Comparison of ENCODE assay signal across 9 cellular contexts in genomic region chr21:35563885-35564451, GRCh38.
A peak's percentile ranks its signal among the peaks of the same experiment; 100 is the strongest.
DNase-seq lines count a peak whose midpoint lies in the region; FAIRE-seq and TF ChIP-seq lines count a peak whose summit lies in the region.
"Had no signal": no experiment of that assay in that cellular context is flagged by ENCODE, and none has a peak within 500 bp of the region (broad histone marks: within the 10 kb centered on the region; RNA-seq: fewer than 3 reads in every experiment).

No MANE protein-coding gene starts in this region.

- peak overlapping the region; percentile 11; the same call in 1 of the 2 replicates for H3K4me3 ChIP-seq in BLaER1
- no peak overlapping the region for H3K4me3 ChIP-seq in duodenal mucosa (ENCODE audit: low read depth in 1 of 2, low read length in 2 of 2)
- H3K4me3 ChIP-seq in neural cell (ENCODE audit: low read length): peak overlapping the region; percentile 12

- H4K20me1 ChIP-seq in BLaER1 (no peaks in the 10 kb centered on the region), neural cell (ENCODE audit: insufficient read depth) (no peaks in the 10 kb centered on the region)

- TF ChIP-seq RAD21 in neural cell (conservative IDR thresholded peaks at IDR 0.05): no peak

- TF ChIP-seq EP300 in neural cell (conservative IDR thresholded peaks at IDR 0.05; ENCODE audit: poor library complexity, severe bottlenecking): no peak

- DNase-seq in NCI-H2081 (lab: John Stamatoyannopoulos, UW) (peak; percentile 27 to 69), NCI-H1048 (lab: John Stamatoyannopoulos, UW) (no peak), RCC 7860 (ENCODE audit: low spot score) (no peak), HuH-7 (ENCODE audit: low spot score) (no peak), DMS53 treated with DMSO at 0.1 percent for 48 hours (lab: John Stamatoyannopoulos, UW; ENCODE audit: unreplicated experiment) (no peak)
- DNase-seq: activated naive CD4-positive, alpha-beta T cell treated with anti-CD3 and anti-CD28 coated beads for 36 hours had no signal

- H3K9me3 ChIP-seq in BLaER1 (no peaks in the 10 kb centered on the region), duodenal mucosa (ENCODE audit: control insufficient read depth in 1 of 2, low read length in 2 of 2) (no peaks in the 10 kb centered on the region), neural cell (ENCODE audit: low read length) (no peaks in the 10 kb centered on the region)

- H3K9ac ChIP-seq in BLaER1 (peak overlapping the region; percentile 23; the same call in 1 of the 2 replicates), duodenal mucosa (ENCODE audit: low read depth in 1 of 2, low read length in 2 of 2) (no peak overlapping the region), neural cell (ENCODE audit: low read length) (no peak overlapping the region)

- H2AFZ ChIP-seq in neural cell (ENCODE audit: low read depth, low read length): no peak overlapping the region

- H3K4me2 ChIP-seq in BLaER1: peak overlapping the region; percentile 88
- no peak overlapping the region for H3K4me2 ChIP-seq in neural cell (ENCODE audit: low read length)

- H3K9me2 ChIP-seq in neural cell (ENCODE audit: insufficient read depth, low read length): no peaks in the 10 kb centered on the region

- H3K27me3 ChIP-seq in BLaER1: no peaks in the 10 kb centered on the region
- no peaks in the 10 kb centered on the region for H3K27me3 ChIP-seq in duodenal mucosa (ENCODE audit: control insufficient read depth in 1 of 2, insufficient read depth in 2 of 2, low read length in 2 of 2)
- H3K27me3 ChIP-seq in neural cell (ENCODE audit: insufficient read depth, low read depth, low read length): no peaks in the 10 kb centered on the region

- FAIRE-seq in RCC 7860 (lab: Jason Lieb, UNC): no peak

- H3K36me3 ChIP-seq in BLaER1 (no peaks in the 10 kb centered on the region), duodenal mucosa (ENCODE audit: control insufficient read depth in 1 of 2, insufficient read depth in 2 of 2, low read length in 2 of 2) (no peaks in the 10 kb centered on the region), neural cell (ENCODE audit: insufficient read depth, low read length) (no peaks in the 10 kb centered on the region)

- H3F3A ChIP-seq in neural cell (ENCODE audit: insufficient read depth, low read length, poor library complexity, severe bottlenecking): no peaks in the 10 kb centered on the region

- H3K79me2 ChIP-seq in neural cell (replicated peaks; ENCODE audit: insufficient read depth, low read length): no peaks in the 10 kb centered on the region

- H3K27ac ChIP-seq in BLaER1: peak overlapping the region; percentile 72
- peak overlapping the region; percentile 1 for H3K27ac ChIP-seq in duodenal mucosa (ENCODE audit: low read depth, low read length)
- H3K27ac ChIP-seq in neural cell (ENCODE audit: low read length): no peak overlapping the region

- TF ChIP-seq CTCF in neural cell (IDR thresholded peaks at IDR 0.05; ENCODE audit: poor library complexity, severe bottlenecking): no peak

- H3K4me1 ChIP-seq in BLaER1 (peaks cover 38% of the 10 kb centered on the region), duodenal mucosa (ENCODE audit: control insufficient read depth in 1 of 2, insufficient read depth in 2 of 2, low read length in 2 of 2) (no peaks in the 10 kb centered on the region)

TF ChIP-seq in neural cell, 6 proteins besides CTCF, POLR2A, EP300 and RAD21:
- peak; percentile 21 for TF ChIP-seq POLR2AphosphoS5 (IDR thresholded peaks at IDR 0.05)
- no peak for TF ChIP-seq TAF1 (IDR thresholded peaks at IDR 0.05; ENCODE audit: low read depth)
- TF ChIP-seq SMC3 (conservative IDR thresholded peaks at IDR 0.05; ENCODE audit: poor library complexity): no peak
- no peak for TF ChIP-seq REST (IDR thresholded peaks at IDR 0.05; ENCODE audit: borderline replicate concordance)
- TF ChIP-seq MXI1 (conservative IDR thresholded peaks at IDR 0.05; ENCODE audit: poor library complexity, severe bottlenecking): no peak
- no peak for TF ChIP-seq EZH2 (IDR thresholded peaks at IDR 0.05; ENCODE audit: borderline replicate concordance, insufficient read depth, low read length, poor library complexity, severe bottlenecking)

Comparison
In these comparisons a context has a peak if more than half of its experiments do, and no peak if none do; other contexts are left out.
1. H3K4me3 ChIP-seq: peak in BLaER1 (single experiment) and neural cell (single experiment); none in duodenal mucosa (0 of 2).
2. DNase-seq: peak in NCI-H2081 (2 of 2); none in NCI-H1048 (single experiment), RCC 7860 (single experiment), HuH-7 (single experiment) and DMS53 treated with DMSO at 0.1 percent for 48 hours (single experiment).